ENCODE assay signal across 13 cellular contexts in genomic region chr10:17022399-17022798, GRCh38.
DNase-seq lines count a peak whose midpoint lies in the region; ATAC-seq, FAIRE-seq and TF ChIP-seq lines count a peak whose summit lies in the region.
"Had no signal": no experiment of that assay in that cellular context is flagged by ENCODE, and none has a peak within 500 bp of the region (broad histone marks: within the 10 kb centered on the region; RNA-seq: fewer than 3 reads in every experiment).

No MANE protein-coding gene starts in this region.

- H3K27me3 ChIP-seq in astrocyte (ENCODE audit: insufficient read depth, low read length), result no peaks in the 10 kb centered on the region
- H3K27me3 ChIP-seq in mesenchymal stem cell (ENCODE audit: control insufficient read depth in 1 of 2, insufficient read depth in 1 of 2, low read length in 2 of 2), result no peaks in the 10 kb centered on the region
- H3K27me3 ChIP-seq in transverse colon, result no peaks in the 10 kb centered on the region

- in situ Hi-C loops in transverse colon (cut with MboI; ENCODE audit: low pct_ligation_motif_present in 1 of 4, low pct_unique_long_range_greater_than_20kb in 1 of 4, low sequenced_read_pairs in 3 of 4), result no loop called here

- H4K8ac ChIP-seq in mesenchymal stem cell (ENCODE audit: low read length), result no peak overlapping the region

- no peaks in the 10 kb centered on the region for H3K27me3 Mint-ChIP-seq in astrocyte (ENCODE audit: low read depth, unreplicated experiment)
- H3K27me3 Mint-ChIP-seq in Calu3 (ENCODE audit: unreplicated experiment), result no peaks in the 10 kb centered on the region

- H3K14ac ChIP-seq in mesenchymal stem cell (ENCODE audit: low read length in 2 of 2), result no peak overlapping the region

- no peak overlapping the region for H2BK15ac ChIP-seq in mesenchymal stem cell (ENCODE audit: low read depth, poor library complexity, severe bottlenecking)

- H3K4me3 ChIP-seq in astrocyte (ENCODE audit: insufficient read depth, low read depth, low read length) (no peak overlapping the region), mesenchymal stem cell (ENCODE audit: insufficient read depth in 1 of 2, low read depth in 1 of 2, low read length in 2 of 2) (peak overlapping the region in 1 of 2 experiments; percentile 49), transverse colon (no peak overlapping the region)

- no TSS peak for BruUV-seq in Calu3 (replicated peaks; lab: Mats Ljungman, UMichigan)

- no peak overlapping the region for H3K18ac ChIP-seq in mesenchymal stem cell (ENCODE audit: low read depth in 1 of 2, low read length in 2 of 2)

- no peaks in the 10 kb centered on the region for H4K20me1 ChIP-seq in astrocyte (ENCODE audit: insufficient read depth, low read length)

- peak overlapping the region in 1 of 2 experiments; percentile 63 for H2BK12ac ChIP-seq in mesenchymal stem cell (ENCODE audit: low read length in 2 of 2)

- peak overlapping the region; percentile 98 for H3K27ac ChIP-seq in astrocyte (ENCODE audit: low read depth, low read length)
- H3K27ac ChIP-seq in mesenchymal stem cell (ENCODE audit: low read length, poor library complexity, severe bottlenecking), result no peak overlapping the region
- H3K27ac ChIP-seq in transverse colon, result peak overlapping the region; percentile 65 to 79 (median 76)

- FAIRE-seq in astrocyte (lab: Jason Lieb, UNC), result no peak
- FAIRE-seq: endometrium, kidney had no signal

- H3K36me3 Mint-ChIP-seq in activated naive CD4-positive, alpha-beta T cell treated with anti-CD3 and anti-CD28 coated beads, Interleukin-2, amount 50 U/mL, for 72 hours, result peaks cover 11 to 15% of the 10 kb centered on the region in 2 donors
- H3K36me3 Mint-ChIP-seq in astrocyte (ENCODE audit: low read depth, unreplicated experiment), result peaks cover 2% of the 10 kb centered on the region
- no peaks in the 10 kb centered on the region for H3K36me3 Mint-ChIP-seq in Calu3 (ENCODE audit: insufficient read depth, unreplicated experiment)

- H3K23ac ChIP-seq in mesenchymal stem cell (ENCODE audit: low read length in 2 of 2), result no peak overlapping the region

- intact Hi-C loops in transverse colon (cut with DNase I; ENCODE audit: low total_unique reads), result no loop called here
- intact Hi-C loops in Calu3 (cut with micrococcal nuclease; ENCODE audit: unreplicated experiment), result loop anchor here (5.0 kb wide), 2 partner anchors 80 to 130 kb away; no protein-coding TSS in a partner anchor

- H3K4me1 Mint-ChIP-seq in astrocyte (ENCODE audit: low read depth, unreplicated experiment), result peaks cover 51% of the 10 kb centered on the region
- H3K4me1 Mint-ChIP-seq in Calu3 (ENCODE audit: low read depth, unreplicated experiment), result peaks cover 8% of the 10 kb centered on the region

- no peak for TF ChIP-seq EP300 in transverse colon (IDR thresholded peaks at IDR 0.05; ENCODE audit: low read depth)

- H2BK120ac ChIP-seq in mesenchymal stem cell (ENCODE audit: low read depth, low read length), result peak overlapping the region; percentile 67

- no peak for DNase-seq in activated naive CD4-positive, alpha-beta T cell treated with anti-CD3 and anti-CD28 coated beads, Interleukin-2, amount 50 U/mL, for 72 hours (ENCODE audit: low spot score in 2 of 2)
- no peak for DNase-seq in activated naive CD4-positive, alpha-beta T cell treated with anti-CD3 and anti-CD28 coated beads, Interleukin-2, amount 50 U/mL, for 16 hours
- DNase-seq in astrocyte (ENCODE audit: low read depth) (no peak), mesenchymal stem cell (peak; percentile 40), transverse colon (no peak), Calu3 (no peak), HuH-7 (ENCODE audit: low spot score) (no peak)
- DNase-seq: activated T-cell treated with anti-CD3 and anti-CD28 coated beads, Interleukin-2, amount 50 U/mL, for 72 hours; Kasumi-1; kidney; NCI-H524 had no signal

- peaks cover 6 to 11% of the 10 kb centered on the region in 2 donors for H3K9me3 Mint-ChIP-seq in activated naive CD4-positive, alpha-beta T cell treated with anti-CD3 and anti-CD28 coated beads, Interleukin-2, amount 50 U/mL, for 72 hours
- H3K9me3 Mint-ChIP-seq in astrocyte (ENCODE audit: unreplicated experiment) (peaks cover 4% of the 10 kb centered on the region), Calu3 (ENCODE audit: low read depth, unreplicated experiment) (no peaks in the 10 kb centered on the region)

- H2BK5ac ChIP-seq in mesenchymal stem cell (ENCODE audit: low read depth, low read length, poor library complexity, severe bottlenecking), result no peak overlapping the region

- no peaks in the 10 kb centered on the region for H3K36me3 ChIP-seq in astrocyte (ENCODE audit: insufficient read depth, low read length)
- H3K36me3 ChIP-seq in mesenchymal stem cell (ENCODE audit: control insufficient read depth in 1 of 2, insufficient read depth in 2 of 2, low read depth in 1 of 2, low read length in 2 of 2), result peaks cover 0 to 4% of the 10 kb centered on the region in 2 experiments
- no peaks in the 10 kb centered on the region for H3K36me3 ChIP-seq in transverse colon

- H3K4ac ChIP-seq in mesenchymal stem cell (ENCODE audit: low read depth in 1 of 2, low read length in 2 of 2), result peak overlapping the region in 1 of 2 experiments; percentile 35

- H2AFZ ChIP-seq in astrocyte (ENCODE audit: low read depth, low read length) (no peak overlapping the region), mesenchymal stem cell (ENCODE audit: low read depth, low read length) (no peak overlapping the region)

- CTCF ChIA-PET in Calu3 (lab: Charles Lee), result interaction anchor here (0.7 kb wide), 1 partner anchor 170 kb away, joined by 5 read pairs; no protein-coding TSS in a partner anchor

- H3K79me2 ChIP-seq in astrocyte (ENCODE audit: insufficient read depth, low read length), result no peaks in the 10 kb centered on the region

- TF ChIP-seq CTCF in astrocyte (IDR thresholded peaks at IDR 0.05; ENCODE audit: insufficient read depth, low read depth, low read length), result no peak
- TF ChIP-seq CTCF in transverse colon (IDR thresholded peaks at IDR 0.05), result no peak
- TF ChIP-seq CTCF in Calu3 (IDR thresholded peaks at IDR 0.05; ENCODE audit: unreplicated experiment), result no peak

- peak overlapping the region; percentile 33 for H2AK5ac ChIP-seq in mesenchymal stem cell (ENCODE audit: low read length, severe bottlenecking)

- ATAC-seq in activated naive CD4-positive, alpha-beta T cell treated with anti-CD3 and anti-CD28 coated beads, Interleukin-2, amount 50 U/mL, for 72 hours, result no peak
- ATAC-seq in HG03460 (IDR thresholded peaks at IDR 0.05; ENCODE audit: unreplicated experiment), result no peak
- ATAC-seq: activated T-cell treated with anti-CD3 and anti-CD28 coated beads, Interleukin-2, amount 50 U/mL, for 72 hours had no signal

- no peak for TF ChIP-seq POLR2A in transverse colon (IDR thresholded peaks at IDR 0.05)

- H3K4me3 Mint-ChIP-seq in astrocyte (ENCODE audit: unreplicated experiment) (no peak overlapping the region), Calu3 (ENCODE audit: low read depth, unreplicated experiment) (no peak overlapping the region)

- H3K9ac ChIP-seq in astrocyte (ENCODE audit: low read length) (peak overlapping the region; percentile 82), mesenchymal stem cell (ENCODE audit: low read length) (peak overlapping the region; percentile 94)

- H3K79me1 ChIP-seq in mesenchymal stem cell (replicated peaks; ENCODE audit: low read length, poor library complexity, severe bottlenecking), result no peaks in the 10 kb centered on the region

- H3K27ac Mint-ChIP-seq in activated naive CD4-positive, alpha-beta T cell treated with anti-CD3 and anti-CD28 coated beads, Interleukin-2, amount 50 U/mL, for 72 hours, result peak overlapping the region; percentile 72 to 97
- H3K27ac Mint-ChIP-seq in astrocyte (ENCODE audit: unreplicated experiment), result peak overlapping the region; percentile 90
- no peak overlapping the region for H3K27ac Mint-ChIP-seq in Calu3 (ENCODE audit: unreplicated experiment)

- H3K9me3 ChIP-seq in astrocyte (ENCODE audit: insufficient read depth, low read depth, low read length), result no peaks in the 10 kb centered on the region
- no peaks in the 10 kb centered on the region for H3K9me3 ChIP-seq in mesenchymal stem cell (ENCODE audit: control insufficient read depth, low read length)
- H3K9me3 ChIP-seq in transverse colon, result no peaks in the 10 kb centered on the region

- H3K4me1 ChIP-seq in astrocyte (ENCODE audit: insufficient read depth, low read length), result peaks cover 43% of the 10 kb centered on the region
- peaks cover 7% of the 10 kb centered on the region for H3K4me1 ChIP-seq in mesenchymal stem cell (ENCODE audit: control insufficient read depth, insufficient read depth, low read depth, low read length)
- peaks cover 4 to 42% (median 7%) of the 10 kb centered on the region in 4 donors for H3K4me1 ChIP-seq in transverse colon

- WGBS in mesenchymal stem cell, result 26% methylated on average over 5 of the region's 7 CpGs
- WGBS in transverse colon (ENCODE audit: low coverage in 1 of 2), 2 donors, result 73 to 84% methylated on average over 4 to 7 of the region's 7 CpGs

- no peak overlapping the region for H4K91ac ChIP-seq in mesenchymal stem cell (ENCODE audit: low read length)

- peak overlapping the region; percentile 43 for H3K4me2 ChIP-seq in astrocyte (ENCODE audit: low read length)
- no peak overlapping the region for H3K4me2 ChIP-seq in mesenchymal stem cell (ENCODE audit: low read length, poor library complexity, severe bottlenecking)
